In the genomic region with DNA sequence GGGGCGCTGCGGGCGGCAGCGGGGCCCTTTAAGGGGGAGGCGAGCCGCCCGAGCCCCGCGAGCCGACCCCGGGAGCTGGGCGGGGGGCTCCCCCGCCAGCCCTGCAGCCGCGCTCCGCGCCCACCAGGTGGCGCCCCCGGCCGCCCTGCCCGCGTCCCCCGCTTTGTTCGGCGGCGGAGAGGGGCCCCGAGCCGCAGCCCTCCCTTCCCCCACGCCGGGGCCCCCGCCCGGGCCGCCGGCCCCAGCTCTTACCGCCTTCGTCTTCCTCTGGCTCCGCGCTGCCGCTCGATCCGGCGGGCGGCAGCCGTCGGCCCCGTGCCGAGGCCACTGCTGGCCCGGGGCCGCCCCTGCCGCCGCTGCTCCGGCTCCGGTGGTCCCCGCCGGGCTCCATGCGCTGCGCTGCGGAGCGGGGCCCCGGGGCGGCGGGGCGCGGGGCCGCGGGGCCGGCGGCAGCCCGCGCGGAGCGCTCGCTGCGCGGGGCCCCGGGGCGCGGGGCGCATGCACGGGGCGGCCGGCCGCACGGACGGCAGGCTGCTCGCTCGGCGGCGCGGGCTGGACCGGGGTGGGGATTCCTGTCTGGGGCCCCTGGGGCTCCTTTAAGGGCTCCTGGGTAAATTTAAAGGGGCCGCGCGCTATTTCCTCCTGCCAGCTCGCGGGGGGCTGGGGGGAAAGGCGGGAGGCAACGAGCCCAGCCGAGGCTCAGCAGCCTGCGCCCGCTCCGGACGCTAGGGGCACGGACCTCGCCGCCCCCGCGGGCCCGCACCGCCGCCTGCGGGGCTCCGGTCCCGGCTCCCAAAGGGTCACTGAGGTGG, we compare ENCODE assay signal across 8 cellular contexts. TPM values are rescaled to one million over a fixed set of nuclear protein-coding genes. Genes with fewer than 3 reads are reported as not detected.
DNase-seq lines count a peak whose midpoint lies in the region; ATAC-seq and TF ChIP-seq lines count a peak whose summit lies in the region.

A gene (minus strand): TSS at position 544 of the 812 bp plus-strand sequence. CDS start 153 bp downstream, at position 391.

- H3K9ac ChIP-seq in ES-I3 (ENCODE audit: low read depth, low read length) = peak within 1 kb of the TSS; percentile 81

- H3K4me1 Mint-ChIP-seq in chondrocyte (ENCODE audit: low read depth) = peaks cover 29% of the 10 kb centered on the region

- H3K4me1 ChIP-seq in ES-I3 (ENCODE audit: insufficient read depth, low read length) = peaks cover 25% of the 10 kb centered on the region

- peak; percentile 55 to 61 for ATAC-seq in activated CD4-positive, CD25-positive, alpha-beta regulatory T cell treated with anti-CD3 and anti-CD28 coated beads, Interleukin-2, amount 50 U/mL, for 24 hours

- no peaks in the 10 kb centered on the region for H3K27me3 Mint-ChIP-seq in chondrocyte (ENCODE audit: low read depth)

- TF ChIP-seq CTCF in chondrocyte (IDR thresholded peaks at IDR 0.05) = peak; percentile 78

- peak within 1 kb of the TSS; percentile 57 for H3K27ac ChIP-seq in layer of hippocampus (ENCODE audit: low read depth, low read length)

- H3K27me3 ChIP-seq in layer of hippocampus (ENCODE audit: control insufficient read depth, insufficient read depth, low read length) = no peaks in the 10 kb centered on the region

- peaks cover 2% of the 10 kb centered on the region for H3K36me3 Mint-ChIP-seq in chondrocyte (ENCODE audit: low read depth)

- H3K9me3 ChIP-seq in ES-I3 (ENCODE audit: control insufficient read depth, insufficient read depth, low read length) = no peaks in the 10 kb centered on the region

- H3K4me3 Mint-ChIP-seq in chondrocyte (ENCODE audit: unreplicated experiment) = peak within 1 kb of the TSS; percentile 96

- no peaks in the 10 kb centered on the region for H3K36me3 ChIP-seq in ES-I3 (ENCODE audit: insufficient read depth, low read length)

- peak; percentile 61 for DNase-seq in HCEC 1CT
- peak; percentile 44 for DNase-seq in NCI-H146 treated with DMSO at 0.1 percent for 48 hours (lab: John Stamatoyannopoulos, UW; ENCODE audit: unreplicated experiment)
- DNase-seq in chondrocyte (ENCODE audit: low spot score) = no peak
- peak; percentile 32 for DNase-seq in stimulated activated CD4-positive, alpha-beta T cell treated with anti-CD3 and anti-CD28 coated beads, Interleukin-2, amount 100 ng/mL, for 4 hours (ENCODE audit: low read depth)
- DNase-seq in superior temporal gyrus (ENCODE audit: extremely low spot score) = no peak

- peak within 1 kb of the TSS; percentile 94 for H3K27ac Mint-ChIP-seq in chondrocyte (ENCODE audit: unreplicated experiment)

- H3K9me3 Mint-ChIP-seq in chondrocyte (ENCODE audit: low read depth) = no peaks in the 10 kb centered on the region

RNA-seq across cellular contexts. Expression of the gene that starts here (rescaled TPM):
- 28.6 to 34.6 TPM (median 34.2 TPM) in 3 replicates for total RNA-seq in chondrocyte

Comparison
In these comparisons a context has a peak if more than half of its experiments do, and no peak if none do; other contexts are left out.
1. DNase-seq: peak in HCEC 1CT (single experiment), NCI-H146 treated with DMSO at 0.1 percent for 48 hours (single experiment) and stimulated activated CD4-positive, alpha-beta T cell treated with anti-CD3 and anti-CD28 coated beads, Interleukin-2, amount 100 ng/mL, for 4 hours (single experiment); none in chondrocyte (single experiment) and superior temporal gyrus (single experiment).